27 cellular contexts compared by ENCODE assay signal in the genomic region with DNA sequence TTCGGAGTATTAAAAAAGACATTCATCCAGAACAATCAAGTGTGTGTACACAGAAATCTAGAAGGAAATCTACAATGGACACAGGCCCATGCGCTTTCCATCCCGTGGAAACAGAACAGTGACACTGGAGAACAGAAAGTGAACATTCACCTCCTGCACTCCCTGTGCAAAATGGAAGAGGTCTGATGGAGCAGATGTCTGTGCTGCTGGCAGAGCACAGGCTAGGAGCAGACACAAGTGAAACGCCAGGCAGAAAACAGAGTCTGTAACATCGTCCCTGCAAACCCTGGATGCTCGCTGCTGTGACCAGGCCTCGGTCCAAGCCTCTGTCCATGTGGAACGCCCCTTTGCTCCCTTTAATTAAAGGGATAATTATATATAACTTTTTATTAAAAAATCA. TPM values are rescaled to one million over a fixed set of nuclear protein-coding genes. Genes with fewer than 3 reads are reported as not detected.
A peak's percentile ranks its signal among the peaks of the same experiment; 100 is the strongest.
DNase-seq lines count a peak whose midpoint lies in the region; ATAC-seq and TF ChIP-seq lines count a peak whose summit lies in the region.
"Had no signal": no experiment of that assay in that cellular context is flagged by ENCODE, and none has a peak within 500 bp of the region (broad histone marks: within the 10 kb centered on the region; RNA-seq: fewer than 3 reads in every experiment).

No MANE protein-coding gene starts in this region.

- no peaks in the 10 kb centered on the region for H3K9me3 Mint-ChIP-seq in activated CD4-positive, alpha-beta T cell treated with anti-CD3 and anti-CD28 coated beads for 36 hours (ENCODE audit: low read depth)
- H3K9me3 Mint-ChIP-seq in activated CD4-positive, alpha-beta T cell treated with anti-CD3 and anti-CD28 coated beads, Interleukin-2, amount 10 ng/mL, durations not matched to agents 7 days and 5 days, result no peaks in the 10 kb centered on the region
- H3K9me3 Mint-ChIP-seq in nephron, result no peaks in the 10 kb centered on the region
- no peaks in the 10 kb centered on the region for H3K9me3 Mint-ChIP-seq in stimulated activated naive B cell treated with anti-CD40 and anti-IgM and Interleukin-4, amounts not matched to agents 10 μg/mL and 1 μg/mL and 100 μg/mL, for 72 hours
- H3K9me3 Mint-ChIP-seq: stimulated activated naive CD8-positive, alpha-beta T cell treated with anti-CD3 and anti-CD28 coated beads, Interleukin-15, Interleukin-2, amounts not matched to agents 100 ng/mL and 50 ng/mL, for 24 hours; type B pancreatic cell had no signal

- POLR2A ChIA-PET in activated CD4-positive, alpha-beta T cell treated with anti-CD3 and anti-CD28 coated beads for 36 hours (lab: Charles Lee), result no interaction called here
- POLR2A ChIA-PET in activated CD4-positive, alpha-beta T cell treated with anti-CD3 and anti-CD28 coated beads, Interleukin-2, amount 10 ng/mL, durations not matched to agents 7 days and 5 days (lab: Charles Lee), result no interaction called here

- DNase-seq in activated CD4-positive, alpha-beta T cell treated with anti-CD3 and anti-CD28 coated beads for 36 hours, result no peak
- DNase-seq in activated CD4-positive, alpha-beta T cell treated with anti-CD3 and anti-CD28 coated beads, Interleukin-2, amount 10 ng/mL, durations not matched to agents 7 days and 5 days, result no peak
- no peak for DNase-seq in stimulated activated naive B cell treated with anti-CD40 and anti-IgM and Interleukin-4, amounts not matched to agents 10 μg/mL and 1 μg/mL and 100 μg/mL, for 72 hours
- no peak for DNase-seq in stimulated activated CD4-positive, alpha-beta T cell treated with anti-CD3 and anti-CD28 coated beads, Interleukin-12 subunit alpha, Interleukin-12 subunit beta, amount 100 ng/mL, for 4 hours
- DNase-seq in inferior parietal cortex (ENCODE audit: extremely low spot score), result no peak
- DNase-seq in effector CD4-positive, alpha-beta T cell, result no peak
- DNase-seq: activated CD4-positive, alpha-beta T cell treated with anti-CD3 and anti-CD28 coated beads for 1 hour; activated naive CD4-positive, alpha-beta T cell treated with anti-CD3 and anti-CD28 coated beads, Interleukin-2, amount 50 U/mL, for 16 hours; activated T-cell treated with anti-CD3 and anti-CD28 coated beads, Interleukin-2, amount 50 U/mL, for 48 hours; CD4-positive, alpha-beta memory T cell; central memory CD4-positive, alpha-beta T cell; dermis blood vessel endothelial cell; DMS 273 treated with DMSO at 0.1 percent for 48 hours; mesendoderm; NCI-H1092 treated with DMSO at 0.1 percent for 48 hours; NCI-H2081 treated with DMSO at 0.1 percent for 48 hours; NCI-H82; occipital lobe; retina; SHP77; stimulated activated CD4-positive, alpha-beta T cell treated with anti-CD3 and anti-CD28 coated beads, Interleukin-4, amount 100 ng/mL, for 4 hours; SW 1271 had no signal

- peak overlapping the region; percentile 13; the same call in 1 of the 2 replicates for H3K27ac ChIP-seq in VCaP
- H3K27ac ChIP-seq: 22Rv1 had no signal

- H3K27me3 Mint-ChIP-seq in activated CD4-positive, alpha-beta T cell treated with anti-CD3 and anti-CD28 coated beads for 36 hours, result no peaks in the 10 kb centered on the region
- H3K27me3 Mint-ChIP-seq in activated CD4-positive, alpha-beta T cell treated with anti-CD3 and anti-CD28 coated beads, Interleukin-2, amount 10 ng/mL, durations not matched to agents 7 days and 5 days, result no peaks in the 10 kb centered on the region
- peaks cover 6% of the 10 kb centered on the region for H3K27me3 Mint-ChIP-seq in nephron (ENCODE audit: low read depth)
- no peaks in the 10 kb centered on the region for H3K27me3 Mint-ChIP-seq in stimulated activated naive B cell treated with anti-CD40 and anti-IgM and Interleukin-4, amounts not matched to agents 10 μg/mL and 1 μg/mL and 100 μg/mL, for 72 hours
- H3K27me3 Mint-ChIP-seq: CD4-positive, alpha-beta memory T cell; stimulated activated naive CD8-positive, alpha-beta T cell treated with anti-CD3 and anti-CD28 coated beads, Interleukin-15, Interleukin-2, amounts not matched to agents 100 ng/mL and 50 ng/mL, for 24 hours; type B pancreatic cell had no signal

- no peak for TF ChIP-seq CTCF in VCaP (conservative IDR thresholded peaks at IDR 0.05)
- TF ChIP-seq CTCF in nephron (IDR thresholded peaks at IDR 0.05; ENCODE audit: unreplicated experiment in 3 of 3), result no peak

- no peak for ATAC-seq in activated CD4-positive, alpha-beta T cell treated with anti-CD3 and anti-CD28 coated beads for 36 hours
- no peak for ATAC-seq in stimulated activated naive B cell treated with anti-CD40 and anti-IgM and Interleukin-4, amounts not matched to agents 10 μg/mL and 1 μg/mL and 100 μg/mL, for 72 hours (replicated peaks)

- H3K36me3 Mint-ChIP-seq in activated CD4-positive, alpha-beta T cell treated with anti-CD3 and anti-CD28 coated beads for 36 hours (ENCODE audit: low read depth), result peaks cover 24% of the 10 kb centered on the region
- H3K36me3 Mint-ChIP-seq in activated CD4-positive, alpha-beta T cell treated with anti-CD3 and anti-CD28 coated beads, Interleukin-2, amount 10 ng/mL, durations not matched to agents 7 days and 5 days (ENCODE audit: low read depth), result peaks cover 24% of the 10 kb centered on the region
- peaks cover 55% of the 10 kb centered on the region for H3K36me3 Mint-ChIP-seq in nephron (ENCODE audit: low read depth)
- peaks cover 33 to 46% of the 10 kb centered on the region in 2 donors for H3K36me3 Mint-ChIP-seq in stimulated activated naive B cell treated with anti-CD40 and anti-IgM and Interleukin-4, amounts not matched to agents 10 μg/mL and 1 μg/mL and 100 μg/mL, for 72 hours

- H3K4me1 Mint-ChIP-seq in activated CD4-positive, alpha-beta T cell treated with anti-CD3 and anti-CD28 coated beads for 36 hours, result no peaks in the 10 kb centered on the region
- H3K4me1 Mint-ChIP-seq in activated CD4-positive, alpha-beta T cell treated with anti-CD3 and anti-CD28 coated beads, Interleukin-2, amount 10 ng/mL, durations not matched to agents 7 days and 5 days, result no peaks in the 10 kb centered on the region
- peaks cover 12% of the 10 kb centered on the region for H3K4me1 Mint-ChIP-seq in nephron
- H3K4me1 Mint-ChIP-seq in stimulated activated naive B cell treated with anti-CD40 and anti-IgM and Interleukin-4, amounts not matched to agents 10 μg/mL and 1 μg/mL and 100 μg/mL, for 72 hours, result peaks cover 2 to 4% of the 10 kb centered on the region in 2 donors

- no peak overlapping the region for H3K4me3 Mint-ChIP-seq in activated CD4-positive, alpha-beta T cell treated with anti-CD3 and anti-CD28 coated beads for 36 hours
- no peak overlapping the region for H3K4me3 Mint-ChIP-seq in activated CD4-positive, alpha-beta T cell treated with anti-CD3 and anti-CD28 coated beads, Interleukin-2, amount 10 ng/mL, durations not matched to agents 7 days and 5 days
- no peak overlapping the region for H3K4me3 Mint-ChIP-seq in nephron
- H3K4me3 Mint-ChIP-seq in stimulated activated naive B cell treated with anti-CD40 and anti-IgM and Interleukin-4, amounts not matched to agents 10 μg/mL and 1 μg/mL and 100 μg/mL, for 72 hours, result no peak overlapping the region
- H3K4me3 Mint-ChIP-seq: CD4-positive, alpha-beta memory T cell; stimulated activated naive CD8-positive, alpha-beta T cell treated with anti-CD3 and anti-CD28 coated beads, Interleukin-15, Interleukin-2, amounts not matched to agents 100 ng/mL and 50 ng/mL, for 24 hours; type B pancreatic cell had no signal

- intact Hi-C loops in activated CD4-positive, alpha-beta T cell treated with anti-CD3 and anti-CD28 coated beads for 36 hours (cut with DNase I, micrococcal nuclease), result no loop called here

- H3K27ac Mint-ChIP-seq in activated CD4-positive, alpha-beta T cell treated with anti-CD3 and anti-CD28 coated beads for 36 hours, result peak overlapping the region; percentile 51
- no peak overlapping the region for H3K27ac Mint-ChIP-seq in activated CD4-positive, alpha-beta T cell treated with anti-CD3 and anti-CD28 coated beads, Interleukin-2, amount 10 ng/mL, durations not matched to agents 7 days and 5 days
- H3K27ac Mint-ChIP-seq in nephron, result peak overlapping the region in 2 of 3 experiments; percentile 45 to 92
- H3K27ac Mint-ChIP-seq in stimulated activated naive B cell treated with anti-CD40 and anti-IgM and Interleukin-4, amounts not matched to agents 10 μg/mL and 1 μg/mL and 100 μg/mL, for 72 hours, result peak overlapping the region; percentile 57
- H3K27ac Mint-ChIP-seq: stimulated activated naive CD8-positive, alpha-beta T cell treated with anti-CD3 and anti-CD28 coated beads, Interleukin-15, Interleukin-2, amounts not matched to agents 100 ng/mL and 50 ng/mL, for 24 hours; type B pancreatic cell had no signal

- CTCF ChIA-PET in activated CD4-positive, alpha-beta T cell treated with anti-CD3 and anti-CD28 coated beads for 36 hours (lab: Charles Lee), result no interaction called here
- CTCF ChIA-PET in activated CD4-positive, alpha-beta T cell treated with anti-CD3 and anti-CD28 coated beads, Interleukin-2, amount 10 ng/mL, durations not matched to agents 7 days and 5 days (lab: Charles Lee), result no interaction called here

RNA-seq across cellular contexts. Expression of a gene that starts 36.1 kb away (rescaled TPM):
- total RNA-seq in activated CD4-positive, alpha-beta T cell treated with anti-CD3 and anti-CD28 coated beads for 36 hours, result under 1 TPM; 0.48 to 0.49 TPM
- under 1 TPM; 0.32 to 0.44 TPM for total RNA-seq in activated CD4-positive, alpha-beta T cell treated with anti-CD3 and anti-CD28 coated beads, Interleukin-2, amount 10 ng/mL, durations not matched to agents 7 days and 5 days
